ENCODE assay signal across 12 cellular contexts in the genomic region with DNA sequence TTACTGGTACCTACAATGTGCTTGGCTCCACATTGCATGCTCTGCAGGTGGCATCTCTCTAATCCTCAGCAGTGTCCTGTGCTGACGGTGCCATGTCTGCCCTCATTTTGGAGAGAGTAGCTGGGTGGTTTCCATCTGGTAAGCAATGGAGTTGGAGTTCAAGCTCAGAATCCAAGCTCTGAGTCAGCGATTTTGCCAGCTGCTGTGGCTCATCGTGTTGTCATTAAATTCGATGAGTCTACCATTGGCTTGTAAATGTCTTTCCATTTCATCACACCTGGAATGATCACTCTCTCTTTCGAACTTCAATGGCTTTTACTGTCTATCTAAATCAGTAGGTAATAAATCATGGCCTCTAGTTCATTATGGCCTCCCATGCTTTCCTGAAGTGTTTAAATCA.
"Had no signal": no experiment of that assay in that cellular context is flagged by ENCODE, and none has a peak within 500 bp of the region (broad histone marks: within the 10 kb centered on the region; RNA-seq: fewer than 3 reads in every experiment).

No MANE protein-coding gene starts in this region.

- H3K4me3 ChIP-seq: cardiac muscle cell, hepatocyte, ovary, suprapubic skin, upper lobe of left lung had no signal

- DNase-seq: activated CD4-positive, alpha-beta T cell treated with anti-CD3 and anti-CD28 coated beads, Interleukin-2, amount 10 ng/mL, durations not matched to agents 7 days and 5 days; activated CD4-positive, CD25-positive, alpha-beta regulatory T cell; activated CD8-positive, alpha-beta memory T cell treated with anti-CD3 and anti-CD28 coated beads for 24 hours; activated naive CD4-positive, alpha-beta T cell treated with Interleukin-2 at 50 U/mL for 16 hours; ovary; stimulated activated CD4-positive, alpha-beta T cell treated with anti-CD3 and anti-CD28 coated beads, Interleukin-2, amount 100 ng/mL, for 48 hours; stimulated activated naive CD8-positive, alpha-beta T cell treated with anti-CD3 and anti-CD28 coated beads, Interleukin-15, Interleukin-2, amounts not matched to agents 100 U/mL and 50 U/mL, for 24 hours; upper lobe of left lung had no signal

- H3K27ac Mint-ChIP-seq: activated CD4-positive, alpha-beta T cell treated with anti-CD3 and anti-CD28 coated beads, Interleukin-2, amount 10 ng/mL, durations not matched to agents 7 days and 5 days had no signal

- H2AFZ ChIP-seq: hepatocyte had no signal

- H3K27ac ChIP-seq: cardiac muscle cell, hepatocyte, ovary, suprapubic skin, upper lobe of left lung had no signal

- H3K27me3 ChIP-seq: cardiac muscle cell, hepatocyte, ovary, suprapubic skin, upper lobe of left lung had no signal

- H3K4me2 ChIP-seq: hepatocyte had no signal

- H3K9me3 Mint-ChIP-seq: activated CD4-positive, alpha-beta T cell treated with anti-CD3 and anti-CD28 coated beads, Interleukin-2, amount 10 ng/mL, durations not matched to agents 7 days and 5 days; neural crest cell had no signal

- ATAC-seq: stimulated activated naive CD8-positive, alpha-beta T cell treated with anti-CD3 and anti-CD28 coated beads, Interleukin-15, Interleukin-2, amounts not matched to agents 100 U/mL and 50 U/mL, for 24 hours had no signal

- H3K4me3 Mint-ChIP-seq: activated CD4-positive, alpha-beta T cell treated with anti-CD3 and anti-CD28 coated beads, Interleukin-2, amount 10 ng/mL, durations not matched to agents 7 days and 5 days; neural crest cell had no signal

- H3K4me1 Mint-ChIP-seq: activated CD4-positive, alpha-beta T cell treated with anti-CD3 and anti-CD28 coated beads, Interleukin-2, amount 10 ng/mL, durations not matched to agents 7 days and 5 days; neural crest cell had no signal

- H3K4me1 ChIP-seq: suprapubic skin, upper lobe of left lung had no signal

- H3K36me3 ChIP-seq: cardiac muscle cell, ovary, suprapubic skin, upper lobe of left lung had no signal

- H3K9me3 ChIP-seq: ovary, suprapubic skin, upper lobe of left lung had no signal

- H3K79me2 ChIP-seq: hepatocyte had no signal

- H3K27me3 Mint-ChIP-seq: activated CD4-positive, alpha-beta T cell treated with anti-CD3 and anti-CD28 coated beads, Interleukin-2, amount 10 ng/mL, durations not matched to agents 7 days and 5 days had no signal
